Comparison of ENCODE assay signal across 28 cellular contexts in the genomic region with DNA sequence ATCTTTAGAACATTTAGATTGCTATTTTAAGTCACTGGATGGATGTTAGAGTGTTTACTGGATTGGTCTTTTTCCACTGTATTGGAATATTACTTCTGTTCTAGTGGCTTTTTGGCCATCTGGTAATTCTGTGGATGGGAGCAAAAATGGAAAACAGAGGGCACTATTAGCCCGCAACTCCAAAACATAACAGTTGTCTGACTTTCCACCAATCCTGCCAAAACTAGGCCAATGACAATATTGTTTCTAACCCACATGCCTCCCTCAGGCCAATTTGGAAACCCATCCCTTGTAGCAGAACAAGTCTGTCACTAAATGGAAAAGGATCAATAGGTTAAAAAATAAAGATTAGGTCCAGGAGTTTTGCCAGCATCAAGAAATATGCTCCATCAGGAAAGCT.
"Had no signal": no experiment of that assay in that cellular context is flagged by ENCODE, and none has a peak within 500 bp of the region (broad histone marks: within the 10 kb centered on the region; RNA-seq: fewer than 3 reads in every experiment).

No MANE protein-coding gene starts in this region.

- ATAC-seq: left colon; left ventricle myocardium superior; lower lobe of right lung; mucosa of descending colon; natural killer cell treated with Interleukin-12 subunit alpha and Interleukin-12 subunit beta and Interleukin-15 and Interleukin-18, amount 100 ng/mL, for 72 hours; stimulated activated effector memory CD8-positive, alpha-beta T cell treated with anti-CD3 and anti-CD28 coated beads, Interleukin-12 subunit alpha, Interleukin-12 subunit beta, amount 100 ng/mL, for 72 hours had no signal

- H3K4me3 ChIP-seq: coronary artery, esophagus muscularis mucosa, lower lobe of right lung, mucosa of descending colon, prostate gland, right atrium auricular region, sigmoid colon, stomach, tibial nerve, upper lobe of left lung, uterus had no signal

- H3K79me2 ChIP-seq: parathyroid adenoma had no signal

- H3K9me3 ChIP-seq: esophagus muscularis mucosa, lower lobe of right lung, mucosa of descending colon, neutrophil, prostate gland, right atrium auricular region, sigmoid colon, stomach, tibial nerve, upper lobe of left lung, uterus had no signal

- H3K4me1 ChIP-seq: lower lobe of right lung, prostate gland, right atrium auricular region, sigmoid colon, stomach, tibial nerve, upper lobe of left lung, uterus had no signal

- H3K27me3 ChIP-seq: esophagus muscularis mucosa, neutrophil, right atrium auricular region, sigmoid colon, stomach, tibial nerve, upper lobe of left lung, uterus had no signal

- H3K36me3 ChIP-seq: esophagus muscularis mucosa, lower lobe of right lung, neutrophil, prostate gland, right atrium auricular region, sigmoid colon, stomach, tibial nerve, upper lobe of left lung, uterus had no signal

- H3K27ac ChIP-seq: esophagus muscularis mucosa, lower lobe of right lung, neutrophil, parathyroid adenoma, prostate gland, right atrium auricular region, sigmoid colon, stomach, tibial nerve, upper lobe of left lung, uterus had no signal

- H3K9ac ChIP-seq: parathyroid adenoma had no signal

- DNase-seq: dermis blood vessel endothelial cell; effector memory CD4-positive, alpha-beta T cell; hypothalamus; immature natural killer cell; islet precursor cell; kidney glomerular epithelial cell; left colon; left ventricle myocardium superior; lower lobe of right lung; mesenchymal stem cell; mucosa of descending colon; naive B cell; sigmoid colon; stimulated activated CD4-positive, alpha-beta T cell treated with anti-CD3 and anti-CD28 coated beads, Interleukin-2, amount 100 ng/mL, for 24 hours; stimulated activated CD4-positive, alpha-beta T cell treated with anti-CD3 and anti-CD28 coated beads, Interleukin-4, amount 100 ng/mL, for 24 hours; stimulated activated naive CD4-positive, alpha-beta T cell treated with Interleukin-2 at 50 U/mL for 16 hours; stomach; upper lobe of left lung; uterus had no signal
